In genomic region chr2:84858123-84858522, GRCh38 we compare ENCODE assay signal across 10 cellular contexts. TPM values are rescaled to one million over a fixed set of nuclear protein-coding genes. Genes with fewer than 3 reads are reported as not detected.
A peak's percentile ranks its signal among the peaks of the same experiment; 100 is the strongest.
DNase-seq lines count a peak whose midpoint lies in the region; ATAC-seq and TF ChIP-seq lines count a peak whose summit lies in the region.
"Had no signal": no experiment of that assay in that cellular context is flagged by ENCODE, and none has a peak within 500 bp of the region (broad histone marks: within the 10 kb centered on the region; RNA-seq: fewer than 3 reads in every experiment).

No MANE protein-coding gene starts in this region.

- TF ChIP-seq CTCF in BJ (IDR thresholded peaks at IDR 0.05; ENCODE audit: insufficient read depth, low read depth, low read length) (peak; percentile 35; the same call in 1 of the 2 replicates), GM06990 (IDR thresholded peaks at IDR 0.05; ENCODE audit: insufficient read depth, low read length, poor library complexity, severe bottlenecking) (peak; percentile 37), WERI-Rb-1 (IDR thresholded peaks at IDR 0.05; ENCODE audit: low read depth, low read length) (peak; percentile 63), gastroesophageal sphincter (IDR thresholded peaks at IDR 0.05) (no peak)

- WGBS in gastroesophageal sphincter (ENCODE audit: low coverage in 1 of 2), 2 donors, result 61 to 81% methylated on average over 3 of the region's 3 CpGs

- no peak for TF ChIP-seq EP300 in gastroesophageal sphincter (IDR thresholded peaks at IDR 0.05)

- no peak overlapping the region for H3K4me3 ChIP-seq in BJ (ENCODE audit: low read depth, low read length)
- H3K4me3 ChIP-seq in GM06990 (replicated peaks; ENCODE audit: low read depth, low read length), result no peak overlapping the region
- no peak overlapping the region for H3K4me3 ChIP-seq in WERI-Rb-1 (ENCODE audit: low read depth, low read length)
- no peak overlapping the region for H3K4me3 ChIP-seq in gastroesophageal sphincter
- H3K4me3 ChIP-seq: suprapubic skin had no signal

- no peak overlapping the region for H3K27ac ChIP-seq in WERI-Rb-1
- no peak overlapping the region for H3K27ac ChIP-seq in gastroesophageal sphincter
- H3K27ac ChIP-seq: suprapubic skin had no signal

- no peaks in the 10 kb centered on the region; the same call in 1 of the 2 replicates for H3K27me3 ChIP-seq in BJ (ENCODE audit: control insufficient read depth, insufficient read depth, low read length)
- H3K27me3 ChIP-seq in GM06990 (replicated peaks; ENCODE audit: control insufficient read depth, insufficient read depth, low read length), result peaks cover 1% of the 10 kb centered on the region; the same call in 1 of the 2 replicates
- H3K27me3 ChIP-seq in WERI-Rb-1 (ENCODE audit: insufficient read depth, low read depth, severe bottlenecking), result no peaks in the 10 kb centered on the region
- H3K27me3 ChIP-seq in gastroesophageal sphincter, result peaks cover 25% of the 10 kb centered on the region

- no peaks in the 10 kb centered on the region for H3K4me1 ChIP-seq in gastroesophageal sphincter
- H3K4me1 ChIP-seq: suprapubic skin had no signal

- CTCF ChIA-PET in BJ (lab: Yijun Ruan, JAX), result interaction anchor here (1.1 to 1.7 kb wide), 7 partner anchors 9 to 361 kb away, joined by 3 to 6 read pairs (median 4); no protein-coding TSS in a partner anchor

- DNase-seq in BJ (ENCODE audit: low read depth) (no peak), GM06990 (ENCODE audit: extremely low read depth, insufficient read length) (no peak), WERI-Rb-1 (peak; percentile 44), iPS-NIHi7 (ENCODE audit: extremely low spot score) (peak; percentile 32)
- DNase-seq: NCI-H2171; stimulated activated CD4-positive, alpha-beta T cell treated with anti-CD3 and anti-CD28 coated beads, Interleukin-2, amount 100 ng/mL, for 48 hours had no signal

- POLR2A ChIA-PET in BJ (lab: Charles Lee), result no interaction called here

- H3K36me3 ChIP-seq in BJ (ENCODE audit: control insufficient read depth, insufficient read depth, low read length) (no peaks in the 10 kb centered on the region), GM06990 (ENCODE audit: control insufficient read depth, insufficient read depth, low read length) (no peaks in the 10 kb centered on the region), WERI-Rb-1 (no peaks in the 10 kb centered on the region), gastroesophageal sphincter (no peaks in the 10 kb centered on the region)
- H3K36me3 ChIP-seq: suprapubic skin had no signal

- no peaks in the 10 kb centered on the region for H3K9me3 ChIP-seq in WERI-Rb-1 (ENCODE audit: severe bottlenecking)
- no peaks in the 10 kb centered on the region for H3K9me3 ChIP-seq in gastroesophageal sphincter
- H3K9me3 ChIP-seq: suprapubic skin had no signal

- ATAC-seq in HG02610 (IDR thresholded peaks at IDR 0.05; ENCODE audit: unreplicated experiment), result no peak
- no peak for ATAC-seq in GM18867 (IDR thresholded peaks at IDR 0.05; ENCODE audit: unreplicated experiment)
- ATAC-seq in gastroesophageal sphincter, result no peak

- no peak for TF ChIP-seq POLR2A in gastroesophageal sphincter (IDR thresholded peaks at IDR 0.05)

RNA-seq across cellular contexts. Expression of gene TRABD2A, which starts 22.8 kb away (rescaled TPM):
- polyA plus RNA-seq in BJ (2011; rRNA removed), result 3.0 and 3.8 TPM in 2 replicates
- polyA minus RNA-seq in BJ (2011; rRNA and poly(A)+ RNA removed), result 4.1 and 4.8 TPM in 2 replicates
- 1 to 10 TPM in 2 of 4 donors, under 1 TPM in 2; 0.47 to 2.7 (median 1.4) TPM for total RNA-seq in gastroesophageal sphincter

RNA-seq across cellular contexts. Expression of gene TMSB10, which starts 47.3 kb away (rescaled TPM):
- 2,234 and 3,073 TPM in 2 replicates for polyA plus RNA-seq in BJ (2011; rRNA removed)
- polyA minus RNA-seq in BJ (2011; rRNA and poly(A)+ RNA removed), result 333 and 339 TPM in 2 replicates
- total RNA-seq in gastroesophageal sphincter, result 1,000 to 10,000 TPM in 3 of 4 donors, 100 to 1,000 TPM in 1; 797 to 2,612 (median 1,708) TPM

Comparison
In these comparisons a context has a peak if more than half of its experiments do, and no peak if none do; other contexts are left out.
1. DNase-seq: peak in WERI-Rb-1 (single experiment) and iPS-NIHi7 (single experiment); none in BJ (single experiment) and GM06990 (single experiment).
2. CTCF ChIP-seq: peak in BJ (single experiment), GM06990 (single experiment) and WERI-Rb-1 (single experiment); none in gastroesophageal sphincter (0 of 4).